11 cellular contexts compared by ENCODE assay signal in genomic region chr11:64314146-64314804, GRCh38. TPM values are rescaled to one million over a fixed set of nuclear protein-coding genes. Genes with fewer than 3 reads are reported as not detected.
DNase-seq lines count a peak whose midpoint lies in the region; ATAC-seq and TF ChIP-seq lines count a peak whose summit lies in the region.
"Had no signal": no experiment of that assay in that cellular context is flagged by ENCODE, and none has a peak within 500 bp of the region (broad histone marks: within the 10 kb centered on the region; RNA-seq: fewer than 3 reads in every experiment).

No MANE protein-coding gene starts in this region.

- ATAC-seq in stimulated activated naive B cell treated with anti-CD40 and anti-IgM and Interleukin-4, amounts not matched to agents 10 μg/mL and 1 μg/mL and 100 μg/mL, for 72 hours (replicated peaks) = no peak
- ATAC-seq: stimulated activated memory B cell treated with anti-CD40 and anti-IgM and Interleukin-4, amounts not matched to agents 10 μg/mL and 1 μg/mL and 100 μg/mL, for 72 hours had no signal

- H3K36me3 ChIP-seq in esophagus (ENCODE audit: control insufficient read depth in 2 of 2, insufficient read depth in 2 of 2, low read length in 1 of 2) = peaks cover 0 to 21% of the 10 kb centered on the region in 2 donors

- H3K4me3 ChIP-seq in NB4 (ENCODE audit: low read depth, low read length) (no peak overlapping the region), esophagus (ENCODE audit: low read depth in 1 of 2, low read length in 2 of 2) (no peak overlapping the region)

- no peaks in the 10 kb centered on the region for H3K9me3 Mint-ChIP-seq in stimulated activated naive B cell treated with anti-CD40 and anti-IgM and Interleukin-4, amounts not matched to agents 10 μg/mL and 1 μg/mL and 100 μg/mL, for 72 hours
- H3K9me3 Mint-ChIP-seq: stimulated activated memory B cell treated with anti-CD40 and anti-IgM and Interleukin-4, amounts not matched to agents 10 μg/mL and 1 μg/mL and 100 μg/mL, for 72 hours had no signal

- TF ChIP-seq CTCF in NB4 (IDR thresholded peaks at IDR 0.05; ENCODE audit: low read depth, low read length) = peak; percentile 39

- H3K27me3 Mint-ChIP-seq in stimulated activated naive B cell treated with anti-CD40 and anti-IgM and Interleukin-4, amounts not matched to agents 10 μg/mL and 1 μg/mL and 100 μg/mL, for 72 hours = no peaks in the 10 kb centered on the region
- H3K27me3 Mint-ChIP-seq: stimulated activated memory B cell treated with anti-CD40 and anti-IgM and Interleukin-4, amounts not matched to agents 10 μg/mL and 1 μg/mL and 100 μg/mL, for 72 hours had no signal

- H3K36me3 Mint-ChIP-seq in stimulated activated naive B cell treated with anti-CD40 and anti-IgM and Interleukin-4, amounts not matched to agents 10 μg/mL and 1 μg/mL and 100 μg/mL, for 72 hours = peaks cover 38 to 41% of the 10 kb centered on the region in 2 donors

- H3K27ac Mint-ChIP-seq in stimulated activated naive B cell treated with anti-CD40 and anti-IgM and Interleukin-4, amounts not matched to agents 10 μg/mL and 1 μg/mL and 100 μg/mL, for 72 hours = peak overlapping the region; percentile 83

- peaks cover 33 to 60% of the 10 kb centered on the region in 2 donors for H3K4me1 Mint-ChIP-seq in stimulated activated naive B cell treated with anti-CD40 and anti-IgM and Interleukin-4, amounts not matched to agents 10 μg/mL and 1 μg/mL and 100 μg/mL, for 72 hours

- TF ChIP-seq POLR2A in NB4 (IDR thresholded peaks at IDR 0.05; ENCODE audit: extremely low read depth, insufficient read length) = no peak

- no peaks in the 10 kb centered on the region for H3K27me3 ChIP-seq in esophagus (ENCODE audit: control insufficient read depth in 1 of 2, insufficient read depth in 2 of 2, low read length in 2 of 2)

- DNase-seq in DMS53 (lab: John Stamatoyannopoulos, UW) (peak; percentile 48), DMS53 treated with DMSO at 0.1 percent for 48 hours (lab: John Stamatoyannopoulos, UW; ENCODE audit: unreplicated experiment) (no peak), NB4 (ENCODE audit: low read depth) (peak; percentile 45), HuH-7 (ENCODE audit: low spot score) (no peak), DMS153 treated with DMSO at 0.1 percent for 48 hours (lab: John Stamatoyannopoulos, UW; ENCODE audit: unreplicated experiment) (no peak), cerebellar nuclear complex (lab: John Stamatoyannopoulos, UW) (no peak)
- DNase-seq in stimulated activated naive B cell treated with anti-CD40 and anti-IgM and Interleukin-4, amounts not matched to agents 10 μg/mL and 1 μg/mL and 100 μg/mL, for 72 hours = no peak
- DNase-seq: effector CD4-positive, alpha-beta T cell; SIG-M5 had no signal

- H3K4me1 ChIP-seq in esophagus (ENCODE audit: control insufficient read depth in 2 of 2, insufficient read depth in 2 of 2, low read length in 1 of 2) = peaks cover 0 to 20% of the 10 kb centered on the region in 2 donors

- 75 to 78% methylated on average over 19 of the region's 19 CpGs for WGBS in esophagus, 2 donors

- peak overlapping the region; percentile 36 to 71 for H3K27ac ChIP-seq in esophagus (ENCODE audit: low read depth in 2 of 2, low read length in 1 of 2)

- no peaks in the 10 kb centered on the region for H3K9me3 ChIP-seq in esophagus (ENCODE audit: control insufficient read depth in 2 of 2, insufficient read depth in 1 of 2, low read depth in 1 of 2, low read length in 1 of 2)

- H3K4me3 Mint-ChIP-seq in stimulated activated naive B cell treated with anti-CD40 and anti-IgM and Interleukin-4, amounts not matched to agents 10 μg/mL and 1 μg/mL and 100 μg/mL, for 72 hours = no peak overlapping the region

RNA-seq across cellular contexts. Expression of gene TRMT112, which starts 3.1 kb away (rescaled TPM):
- polyA plus RNA-seq in esophagus = 100 to 1,000 TPM; 201 to 211 TPM

RNA-seq across cellular contexts. Expression of gene PRDX5, which starts 3.6 kb away (rescaled TPM):
- polyA plus RNA-seq in esophagus = 100 to 1,000 TPM; 442 to 808 TPM

RNA-seq across cellular contexts. Expression of gene ESRRA, which starts 9.0 kb away (rescaled TPM):
- polyA plus RNA-seq in esophagus = 10 to 100 TPM; 63.7 to 85.4 TPM

RNA-seq across cellular contexts. Expression of gene CATSPERZ, which starts 14.1 kb away (rescaled TPM):
- under 1 TPM; 0.37 to 0.39 TPM for polyA plus RNA-seq in esophagus

RNA-seq across cellular contexts. Expression of gene KCNK4, which starts 23.2 kb away (rescaled TPM):
- polyA plus RNA-seq in esophagus = not detected

Comparison
In these comparisons a context has a peak if more than half of its experiments do, and no peak if none do; other contexts are left out.
1. DNase-seq: peak in DMS53 (single experiment) and NB4 (single experiment); none in DMS53 treated with DMSO at 0.1 percent for 48 hours (single experiment), stimulated activated naive B cell treated with anti-CD40 and anti-IgM and Interleukin-4, amounts not matched to agents 10 μg/mL and 1 μg/mL and 100 μg/mL, for 72 hours (single experiment), HuH-7 (single experiment), DMS153 treated with DMSO at 0.1 percent for 48 hours (single experiment) and cerebellar nuclear complex (0 of 2).